12 cellular contexts compared by ENCODE assay signal in genomic region chr16:11047057-11047456, GRCh38.
DNase-seq lines count a peak whose midpoint lies in the region; ATAC-seq and TF ChIP-seq lines count a peak whose summit lies in the region.
"Had no signal": no experiment of that assay in that cellular context is flagged by ENCODE, and none has a peak within 500 bp of the region (broad histone marks: within the 10 kb centered on the region; RNA-seq: fewer than 3 reads in every experiment).

No MANE protein-coding gene starts in this region.

- no peak overlapping the region for H3K4me2 ChIP-seq in trophoblast cell (ENCODE audit: low read length)
- H3K4me2 ChIP-seq: GM23338 had no signal

- H2AFZ ChIP-seq in trophoblast cell (ENCODE audit: insufficient read depth, low read length, poor library complexity), result no peak overlapping the region
- H2AFZ ChIP-seq: GM23338 had no signal

- no peak overlapping the region for H2BK5ac ChIP-seq in trophoblast cell (ENCODE audit: low read depth, low read length, poor library complexity)

- H4K12ac ChIP-seq in trophoblast cell (ENCODE audit: low read depth, low read length), result no peak overlapping the region

- no CpG with 5 or more reads among the region's 4 CpGs for WGBS in trophoblast cell (ENCODE audit: extremely low coverage, insufficient coverage, insufficient read length)

- ATAC-seq in sciatic nerve, result peak; percentile 88
- ATAC-seq in activated naive CD8-positive, alpha-beta T cell treated with anti-CD3 and anti-CD28 coated beads, Interleukin-2, amount 50 U/mL, for 24 hours, result no peak
- ATAC-seq: GM23338; stimulated activated naive CD8-positive, alpha-beta T cell treated with anti-CD3 and anti-CD28 coated beads, Interleukin-15, Interleukin-2, amounts not matched to agents 100 U/mL and 50 U/mL, for 24 hours had no signal

- H4K8ac ChIP-seq in trophoblast cell (ENCODE audit: low read depth, low read length), result no peak overlapping the region

- peaks cover 2% of the 10 kb centered on the region for H3K79me1 ChIP-seq in trophoblast cell (ENCODE audit: low read length)

- peaks cover 7 to 9% of the 10 kb centered on the region in 2 experiments for H3K36me3 ChIP-seq in trophoblast cell (ENCODE audit: control insufficient read depth in 1 of 2, insufficient read depth in 2 of 2, low read length in 2 of 2)

- H3K27ac ChIP-seq in trophoblast cell (ENCODE audit: low read depth, low read length), result no peak overlapping the region

- H3K9me3 Mint-ChIP-seq in activated naive CD8-positive, alpha-beta T cell treated with anti-CD3 and anti-CD28 coated beads, Interleukin-2, amount 50 U/mL, for 24 hours, result no peaks in the 10 kb centered on the region
- H3K9me3 Mint-ChIP-seq in activated naive CD4-positive, alpha-beta T cell treated with anti-CD3 and anti-CD28 coated beads, Interleukin-2, amount 10 ng/mL, durations not matched to agents 7 days and 5 days, result no peaks in the 10 kb centered on the region
- H3K9me3 Mint-ChIP-seq: GM23338, naive B cell had no signal

- peaks cover 10 to 16% of the 10 kb centered on the region in 2 experiments for H3K4me1 ChIP-seq in trophoblast cell (ENCODE audit: control insufficient read depth in 1 of 2, insufficient read depth in 2 of 2, low read length in 2 of 2)

- peaks cover 51% of the 10 kb centered on the region for H3K4me1 Mint-ChIP-seq in activated naive CD8-positive, alpha-beta T cell treated with anti-CD3 and anti-CD28 coated beads, Interleukin-2, amount 50 U/mL, for 24 hours
- H3K4me1 Mint-ChIP-seq in activated naive CD4-positive, alpha-beta T cell treated with anti-CD3 and anti-CD28 coated beads, Interleukin-2, amount 10 ng/mL, durations not matched to agents 7 days and 5 days, result peaks cover 60% of the 10 kb centered on the region

- H3K9me3 ChIP-seq in trophoblast cell (ENCODE audit: insufficient read depth, low read depth, low read length), result no peaks in the 10 kb centered on the region

- H3K27me3 Mint-ChIP-seq in activated naive CD8-positive, alpha-beta T cell treated with anti-CD3 and anti-CD28 coated beads, Interleukin-2, amount 50 U/mL, for 24 hours, result no peaks in the 10 kb centered on the region
- no peaks in the 10 kb centered on the region for H3K27me3 Mint-ChIP-seq in activated naive CD4-positive, alpha-beta T cell treated with anti-CD3 and anti-CD28 coated beads, Interleukin-2, amount 10 ng/mL, durations not matched to agents 7 days and 5 days
- H3K27me3 Mint-ChIP-seq: naive B cell had no signal

- no peak overlapping the region for H2BK120ac ChIP-seq in trophoblast cell (ENCODE audit: insufficient read depth, low read length, poor library complexity)

- H3K18ac ChIP-seq in trophoblast cell (ENCODE audit: low read length), result no peak overlapping the region

- peak; percentile 89 for DNase-seq in EH (ENCODE audit: low read depth)
- DNase-seq in LHCN-M2 (ENCODE audit: low read depth), result peak; percentile 50
- DNase-seq in choroid plexus epithelial cell (ENCODE audit: low read depth), result peak; percentile 50
- DNase-seq in sciatic nerve (ENCODE audit: low spot score), result no peak
- no peak for DNase-seq in activated naive CD8-positive, alpha-beta T cell treated with anti-CD3 and anti-CD28 coated beads, Interleukin-2, amount 50 U/mL, for 24 hours
- DNase-seq in activated naive CD4-positive, alpha-beta T cell treated with anti-CD3 and anti-CD28 coated beads, Interleukin-2, amount 10 ng/mL, durations not matched to agents 7 days and 5 days, result no peak
- DNase-seq in COR-L47 (lab: John Stamatoyannopoulos, UW), result no peak
- DNase-seq in trophoblast cell, result no peak
- DNase-seq: activated gamma-delta T cell treated with Interleukin-2 at 50 U/mL for 16 hours; naive B cell; stimulated activated naive CD8-positive, alpha-beta T cell treated with anti-CD3 and anti-CD28 coated beads, Interleukin-15, Interleukin-2, amounts not matched to agents 100 U/mL and 50 U/mL, for 24 hours had no signal

- H4K91ac ChIP-seq in trophoblast cell (ENCODE audit: low read depth, low read length), result no peak overlapping the region

- no peak overlapping the region for H3K27ac Mint-ChIP-seq in activated naive CD8-positive, alpha-beta T cell treated with anti-CD3 and anti-CD28 coated beads, Interleukin-2, amount 50 U/mL, for 24 hours
- no peak overlapping the region for H3K27ac Mint-ChIP-seq in activated naive CD4-positive, alpha-beta T cell treated with anti-CD3 and anti-CD28 coated beads, Interleukin-2, amount 10 ng/mL, durations not matched to agents 7 days and 5 days
- H3K27ac Mint-ChIP-seq: GM23338 had no signal

- CTCF ChIA-PET in activated naive CD4-positive, alpha-beta T cell treated with anti-CD3 and anti-CD28 coated beads, Interleukin-2, amount 10 ng/mL, durations not matched to agents 7 days and 5 days (lab: Charles Lee), result no interaction called here

- no peak overlapping the region for H3K23ac ChIP-seq in trophoblast cell (ENCODE audit: low read length)

- no peaks in the 10 kb centered on the region for H3K79me2 ChIP-seq in trophoblast cell (ENCODE audit: control insufficient read depth, insufficient read depth, low read length, poor library complexity)

- H3K4me3 ChIP-seq in choroid plexus epithelial cell (ENCODE audit: low read depth, low read length) (no peak overlapping the region), trophoblast cell (ENCODE audit: low read depth, low read length) (no peak overlapping the region)
- H3K4me3 ChIP-seq: GM23338 had no signal

- intact Hi-C loops in sciatic nerve (cut with DNase I), result no loop called here

- H3K36me3 Mint-ChIP-seq in activated naive CD8-positive, alpha-beta T cell treated with anti-CD3 and anti-CD28 coated beads, Interleukin-2, amount 50 U/mL, for 24 hours (ENCODE audit: low read depth), result peaks cover 38% of the 10 kb centered on the region
- H3K36me3 Mint-ChIP-seq in activated naive CD4-positive, alpha-beta T cell treated with anti-CD3 and anti-CD28 coated beads, Interleukin-2, amount 10 ng/mL, durations not matched to agents 7 days and 5 days, result peaks cover 72% of the 10 kb centered on the region

- no peaks in the 10 kb centered on the region for H3K27me3 ChIP-seq in trophoblast cell (ENCODE audit: insufficient read depth, low read length)

- H3K9ac ChIP-seq in trophoblast cell (ENCODE audit: low read length), result no peak overlapping the region

- no peak overlapping the region for H2AK5ac ChIP-seq in trophoblast cell (ENCODE audit: low read length)

- no peak overlapping the region for H3K14ac ChIP-seq in trophoblast cell (ENCODE audit: low read length)

- no peak overlapping the region for H3K4me3 Mint-ChIP-seq in activated naive CD8-positive, alpha-beta T cell treated with anti-CD3 and anti-CD28 coated beads, Interleukin-2, amount 50 U/mL, for 24 hours
- no peak overlapping the region for H3K4me3 Mint-ChIP-seq in activated naive CD4-positive, alpha-beta T cell treated with anti-CD3 and anti-CD28 coated beads, Interleukin-2, amount 10 ng/mL, durations not matched to agents 7 days and 5 days
- H3K4me3 Mint-ChIP-seq: GM23338, naive B cell had no signal

- no peak overlapping the region for H3K4ac ChIP-seq in trophoblast cell (ENCODE audit: low read depth, low read length)

- TF ChIP-seq CTCF in choroid plexus epithelial cell (conservative IDR thresholded peaks at IDR 0.05; ENCODE audit: low read depth, low read length), result no peak

- H2BK12ac ChIP-seq in trophoblast cell (ENCODE audit: low read length), result no peak overlapping the region

Comparison
In these comparisons a context has a peak if more than half of its experiments do, and no peak if none do; other contexts are left out.
1. DNase-seq: peak in EH (single experiment), LHCN-M2 (single experiment) and choroid plexus epithelial cell (single experiment); none in sciatic nerve (single experiment), activated naive CD8-positive, alpha-beta T cell treated with anti-CD3 and anti-CD28 coated beads, Interleukin-2, amount 50 U/mL, for 24 hours (single experiment), activated naive CD4-positive, alpha-beta T cell treated with anti-CD3 and anti-CD28 coated beads, Interleukin-2, amount 10 ng/mL, durations not matched to agents 7 days and 5 days (single experiment), COR-L47 (single experiment) and trophoblast cell (0 of 2).